Comparison of ENCODE assay signal across 15 cellular contexts in the genomic region with DNA sequence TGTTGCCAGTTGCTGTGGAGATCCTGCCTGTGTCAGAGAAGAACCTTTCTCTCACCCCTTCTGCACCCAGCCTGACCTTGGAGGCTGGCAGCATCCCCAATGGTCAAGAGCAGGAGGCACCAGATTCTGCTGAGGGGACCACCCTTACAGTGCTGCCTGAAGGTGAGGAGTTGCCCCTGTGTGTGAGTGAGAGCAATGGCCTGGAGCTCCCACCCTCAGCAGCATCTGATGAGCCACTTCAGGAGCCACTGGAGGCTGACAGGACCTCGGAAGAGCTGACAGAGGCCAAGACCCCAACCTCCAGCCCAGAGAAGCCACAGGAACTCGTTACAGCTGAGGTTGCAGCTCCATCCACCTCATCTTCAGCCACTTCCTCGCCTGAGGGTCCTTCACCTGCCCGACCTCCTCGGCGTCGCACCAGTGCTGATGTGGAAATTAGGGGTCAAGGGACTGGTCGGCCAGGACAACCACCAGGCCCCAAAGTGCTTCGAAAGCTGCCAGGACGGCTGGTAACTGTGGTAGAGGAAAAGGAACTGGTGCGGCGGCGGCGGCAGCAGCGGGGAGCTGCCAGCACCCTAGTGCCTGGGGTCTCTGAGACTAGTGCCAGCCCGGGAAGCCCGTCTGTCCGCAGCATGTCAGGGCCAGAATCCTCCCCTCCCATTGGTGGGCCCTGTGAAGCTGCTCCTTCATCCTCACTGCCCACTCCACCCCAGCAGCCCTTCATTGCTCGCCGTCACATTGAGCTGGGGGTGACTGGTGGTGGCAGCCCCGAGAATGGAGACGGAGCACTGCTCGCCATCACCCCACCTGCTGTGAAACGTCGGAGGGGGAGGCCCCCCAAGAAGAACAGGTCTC. TPM values are rescaled to one million over a fixed set of nuclear protein-coding genes. Genes with fewer than 3 reads are reported as not detected.
"Had no signal": no experiment of that assay in that cellular context is flagged by ENCODE, and none has a peak within 500 bp of the region (broad histone marks: within the 10 kb centered on the region; RNA-seq: fewer than 3 reads in every experiment).

No MANE protein-coding gene starts in this region.

- H3K4me3 Mint-ChIP-seq: naive thymus-derived CD8-positive, alpha-beta T cell; stimulated activated memory B cell treated with anti-CD40 and anti-IgM and Interleukin-4, amounts not matched to agents 10 μg/mL and 1 μg/mL and 100 μg/mL, for 72 hours had no signal

- H3K9me3 Mint-ChIP-seq: naive thymus-derived CD8-positive, alpha-beta T cell; stimulated activated memory B cell treated with anti-CD40 and anti-IgM and Interleukin-4, amounts not matched to agents 10 μg/mL and 1 μg/mL and 100 μg/mL, for 72 hours had no signal

- H2AFZ ChIP-seq: parathyroid adenoma had no signal

- H3K27me3 ChIP-seq: ascending aorta, esophagus squamous epithelium, left lung, neutrophil, thyroid gland had no signal

- H3K4me3 ChIP-seq: ascending aorta, esophagus squamous epithelium, left lung, thyroid gland had no signal

- H3K27ac Mint-ChIP-seq: stimulated activated memory B cell treated with anti-CD40 and anti-IgM and Interleukin-4, amounts not matched to agents 10 μg/mL and 1 μg/mL and 100 μg/mL, for 72 hours had no signal

- ATAC-seq: activated CD4-positive, CD25-positive, alpha-beta regulatory T cell treated with anti-CD3 and anti-CD28 coated beads, Interleukin-2, amount 50 U/mL, for 24 hours; left lung; naive thymus-derived CD8-positive, alpha-beta T cell; stimulated activated memory B cell treated with anti-CD40 and anti-IgM and Interleukin-4, amounts not matched to agents 10 μg/mL and 1 μg/mL and 100 μg/mL, for 72 hours had no signal

- H3K9ac ChIP-seq: parathyroid adenoma had no signal

- H3K27ac ChIP-seq: ascending aorta, esophagus squamous epithelium, left lung, neutrophil, parathyroid adenoma had no signal

- H3K27me3 Mint-ChIP-seq: naive thymus-derived CD8-positive, alpha-beta T cell; stimulated activated memory B cell treated with anti-CD40 and anti-IgM and Interleukin-4, amounts not matched to agents 10 μg/mL and 1 μg/mL and 100 μg/mL, for 72 hours had no signal

- DNase-seq: activated effector memory CD4-positive, alpha-beta T cell treated with Interleukin-2 at 50 U/mL for 16 hours; esophagus squamous epithelium; hippocampal formation; left lung; thyroid gland had no signal

- H3K9me3 ChIP-seq: ascending aorta, esophagus squamous epithelium, left lung, neutrophil, thyroid gland had no signal

- FAIRE-seq: bronchial epithelial cell, colon, keratinocyte, urothelium cell line had no signal

RNA-seq across cellular contexts. Expression of a gene that starts 23.8 kb away (rescaled TPM):
- total RNA-seq: ascending aorta had no signal
